Comparison of ENCODE assay signal across 30 cellular contexts in the genomic region with DNA sequence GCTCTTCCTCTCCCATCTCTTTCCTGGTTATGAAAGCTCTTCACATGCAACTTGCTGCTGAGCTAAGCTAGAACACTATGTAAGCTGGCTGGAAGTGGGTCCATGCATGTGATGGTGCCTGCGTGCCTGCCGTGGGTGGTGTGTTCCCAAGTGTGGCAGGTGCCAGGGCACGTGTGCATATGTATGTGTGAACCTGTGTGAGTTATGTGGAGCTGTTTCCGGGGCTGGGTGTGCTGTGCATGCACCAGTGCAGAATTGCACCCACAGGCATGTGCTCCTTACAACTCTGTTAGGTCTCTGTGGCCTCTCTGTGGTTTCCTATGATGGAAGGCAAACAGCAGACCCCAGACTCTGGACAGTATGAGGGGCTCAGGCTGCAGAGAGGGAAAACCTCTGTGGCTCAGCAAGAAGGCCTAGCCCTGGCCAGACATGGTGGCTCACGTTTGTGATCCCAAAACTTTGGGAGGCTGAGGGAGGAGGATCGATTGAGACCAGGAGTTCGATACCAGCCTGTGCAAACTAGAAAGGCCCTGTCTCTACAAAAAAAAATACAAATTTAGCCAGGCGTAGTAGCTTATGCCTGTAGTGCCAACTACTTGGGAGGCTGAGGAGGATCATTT. TPM values are rescaled to one million over a fixed set of nuclear protein-coding genes. Genes with fewer than 3 reads are reported as not detected.
DNase-seq lines count a peak whose midpoint lies in the region; ATAC-seq and TF ChIP-seq lines count a peak whose summit lies in the region.
"Had no signal": no experiment of that assay in that cellular context is flagged by ENCODE, and none has a peak within 500 bp of the region (broad histone marks: within the 10 kb centered on the region; RNA-seq: fewer than 3 reads in every experiment).

No MANE protein-coding gene starts in this region.

- H3K4me1 ChIP-seq in OCI-LY3 (ENCODE audit: low read length) = peaks cover 61% of the 10 kb centered on the region

- no peaks in the 10 kb centered on the region for H3K4me1 Mint-ChIP-seq in activated T-cell treated with anti-CD3 and anti-CD28 coated beads, Interleukin-2, amount 50 U/mL, for 24 hours (ENCODE audit: low read depth)
- H3K4me1 Mint-ChIP-seq in activated T-cell treated with anti-CD3 and anti-CD28 coated beads, Interleukin-2, amount 50 U/mL, for 72 hours (ENCODE audit: low read depth) = no peaks in the 10 kb centered on the region
- peaks cover 16% of the 10 kb centered on the region for H3K4me1 Mint-ChIP-seq in neural crest cell
- H3K4me1 Mint-ChIP-seq: CD4-positive, CD25-positive, alpha-beta regulatory T cell had no signal

- H3K4me2 ChIP-seq in OCI-LY3 (ENCODE audit: low read length) = peak overlapping the region; percentile 89; the same call in 1 of the 2 replicates

- TF ChIP-seq CTCF in OCI-LY3 (IDR thresholded peaks at IDR 0.05; ENCODE audit: low read depth, low read length) (no peak), neural crest cell (conservative IDR thresholded peaks at IDR 0.05) (no peak)

- no peak overlapping the region for H3K27ac ChIP-seq in OCI-LY3 (ENCODE audit: low read length)
- H3K27ac ChIP-seq: breast epithelium, epithelial cell of prostate, upper lobe of right lung had no signal

- H3K36me3 ChIP-seq in OCI-LY3 (replicated peaks; ENCODE audit: low read depth, low read length) = peaks cover 2% of the 10 kb centered on the region
- H3K36me3 ChIP-seq: breast epithelium, MG63, upper lobe of right lung had no signal

- no peaks in the 10 kb centered on the region for H4K20me1 ChIP-seq in OCI-LY3 (ENCODE audit: insufficient read depth, low read length)

- H3K27ac Mint-ChIP-seq in activated T-cell treated with anti-CD3 and anti-CD28 coated beads, Interleukin-2, amount 50 U/mL, for 24 hours = no peak overlapping the region
- H3K27ac Mint-ChIP-seq in activated T-cell treated with anti-CD3 and anti-CD28 coated beads, Interleukin-2, amount 50 U/mL, for 72 hours = no peak overlapping the region
- H3K27ac Mint-ChIP-seq in neural crest cell (ENCODE audit: unreplicated experiment) = peak overlapping the region; percentile 45
- H3K27ac Mint-ChIP-seq: activated CD4-positive, alpha-beta memory T cell treated with anti-CD3 and anti-CD28 coated beads for 36 hours; activated naive CD8-positive, alpha-beta T cell; CD4-positive, CD25-positive, alpha-beta regulatory T cell; stimulated activated naive B cell treated with anti-CD40 and anti-IgM and Interleukin-4, amounts not matched to agents 10 μg/mL and 1 μg/mL and 100 μg/mL, for 72 hours had no signal

- no peak overlapping the region for H2AFZ ChIP-seq in OCI-LY3 (ENCODE audit: low read depth, low read length)
- H2AFZ ChIP-seq: PC-9 had no signal

- no peak overlapping the region for H3K4me3 ChIP-seq in OCI-LY3 (ENCODE audit: low read length)
- H3K4me3 ChIP-seq: breast epithelium, MG63, PC-9, upper lobe of right lung had no signal

- no peak overlapping the region for H3K9ac ChIP-seq in OCI-LY3 (ENCODE audit: low read length)

- H3K4me3 Mint-ChIP-seq in activated T-cell treated with anti-CD3 and anti-CD28 coated beads, Interleukin-2, amount 50 U/mL, for 24 hours = no peak overlapping the region
- no peak overlapping the region for H3K4me3 Mint-ChIP-seq in activated T-cell treated with anti-CD3 and anti-CD28 coated beads, Interleukin-2, amount 50 U/mL, for 72 hours
- no peak overlapping the region for H3K4me3 Mint-ChIP-seq in neural crest cell
- H3K4me3 Mint-ChIP-seq: activated CD4-positive, alpha-beta memory T cell treated with anti-CD3 and anti-CD28 coated beads for 36 hours; activated naive CD8-positive, alpha-beta T cell; CD4-positive, CD25-positive, alpha-beta regulatory T cell; stimulated activated naive B cell treated with anti-CD40 and anti-IgM and Interleukin-4, amounts not matched to agents 10 μg/mL and 1 μg/mL and 100 μg/mL, for 72 hours had no signal

- no peak for ATAC-seq in activated T-cell treated with anti-CD3 and anti-CD28 coated beads, Interleukin-2, amount 50 U/mL, for 72 hours (replicated peaks in 1 of 2)
- ATAC-seq: left colon; stimulated activated naive B cell treated with anti-CD40 and anti-IgM and Interleukin-4, amounts not matched to agents 10 μg/mL and 1 μg/mL and 100 μg/mL, for 72 hours; upper lobe of right lung had no signal

- peaks cover 21% of the 10 kb centered on the region for H3K27me3 Mint-ChIP-seq in activated T-cell treated with anti-CD3 and anti-CD28 coated beads, Interleukin-2, amount 50 U/mL, for 24 hours
- H3K27me3 Mint-ChIP-seq in activated T-cell treated with anti-CD3 and anti-CD28 coated beads, Interleukin-2, amount 50 U/mL, for 72 hours (ENCODE audit: low read depth) = peaks cover 21% of the 10 kb centered on the region
- H3K27me3 Mint-ChIP-seq in neural crest cell (ENCODE audit: low read depth) = peaks cover 4% of the 10 kb centered on the region

- no peaks in the 10 kb centered on the region for H3K9me3 ChIP-seq in OCI-LY3 (ENCODE audit: insufficient read depth, low read length)
- H3K9me3 ChIP-seq: breast epithelium, MG63, upper lobe of right lung had no signal

- H3K79me2 ChIP-seq in OCI-LY3 (ENCODE audit: low read length) = peaks cover 43% of the 10 kb centered on the region

- DNase-seq in activated T-cell treated with anti-CD3 and anti-CD28 coated beads, Interleukin-2, amount 50 U/mL, for 24 hours = peak; percentile 20
- DNase-seq in activated T-cell treated with anti-CD3 and anti-CD28 coated beads, Interleukin-2, amount 50 U/mL, for 72 hours = no peak
- DNase-seq in neural crest cell (ENCODE audit: low read depth, low spot score) (no peak), ureter (ENCODE audit: low spot score) (peak; percentile 29), SHP77 treated with DMSO at 0.1 percent for 48 hours (lab: John Stamatoyannopoulos, UW) (no peak), epidermal melanocyte (ENCODE audit: insufficient read length, low spot score) (no peak), NCI-H1436 (lab: John Stamatoyannopoulos, UW) (no peak)
- DNase-seq: activated CD4-positive, alpha-beta T cell treated with anti-CD3 and anti-CD28 coated beads for 1 hour; CD4-positive, CD25-positive, alpha-beta regulatory T cell; effector CD4-positive, alpha-beta T cell; hypothalamus; KBM-7; left colon; mesenchymal stem cell; MG63; NCI-H2029; NCI-H2227 treated with DMSO at 0.1 percent for 48 hours; NCI-H526 treated with DMSO at 0.1 percent for 48 hours; NK-92 treated with Interleukin-12 subunit alpha and Interleukin-12 subunit beta, amount 100 ng/mL, for 24 hours; occipital lobe; PC-9; stimulated activated naive B cell treated with anti-CD40 and anti-IgM and Interleukin-4, amounts not matched to agents 10 μg/mL and 1 μg/mL and 100 μg/mL, for 72 hours; T-helper 2 cell; upper lobe of right lung had no signal

- H3K36me3 Mint-ChIP-seq in activated T-cell treated with anti-CD3 and anti-CD28 coated beads, Interleukin-2, amount 50 U/mL, for 24 hours (ENCODE audit: low read depth) = no peaks in the 10 kb centered on the region
- H3K36me3 Mint-ChIP-seq in activated T-cell treated with anti-CD3 and anti-CD28 coated beads, Interleukin-2, amount 50 U/mL, for 72 hours (ENCODE audit: insufficient read depth in 2 of 2) = no peaks in the 10 kb centered on the region
- no peaks in the 10 kb centered on the region for H3K36me3 Mint-ChIP-seq in neural crest cell (ENCODE audit: low read depth)
- H3K36me3 Mint-ChIP-seq: activated CD4-positive, alpha-beta memory T cell treated with anti-CD3 and anti-CD28 coated beads for 36 hours; activated naive CD8-positive, alpha-beta T cell; CD4-positive, CD25-positive, alpha-beta regulatory T cell; stimulated activated naive B cell treated with anti-CD40 and anti-IgM and Interleukin-4, amounts not matched to agents 10 μg/mL and 1 μg/mL and 100 μg/mL, for 72 hours had no signal

- no peaks in the 10 kb centered on the region for H3K27me3 ChIP-seq in OCI-LY3 (ENCODE audit: low read depth, low read length)
- H3K27me3 ChIP-seq: MG63 had no signal

- no peaks in the 10 kb centered on the region for H3K9me3 Mint-ChIP-seq in activated T-cell treated with anti-CD3 and anti-CD28 coated beads, Interleukin-2, amount 50 U/mL, for 24 hours
- no peaks in the 10 kb centered on the region for H3K9me3 Mint-ChIP-seq in activated T-cell treated with anti-CD3 and anti-CD28 coated beads, Interleukin-2, amount 50 U/mL, for 72 hours
- no peaks in the 10 kb centered on the region for H3K9me3 Mint-ChIP-seq in neural crest cell
- H3K9me3 Mint-ChIP-seq: activated CD4-positive, alpha-beta memory T cell treated with anti-CD3 and anti-CD28 coated beads for 36 hours; stimulated activated naive B cell treated with anti-CD40 and anti-IgM and Interleukin-4, amounts not matched to agents 10 μg/mL and 1 μg/mL and 100 μg/mL, for 72 hours had no signal

RNA-seq across cellular contexts. Expression of a gene that starts 4.1 kb away (rescaled TPM):
- not detected for total RNA-seq in activated T-cell treated with anti-CD3 and anti-CD28 coated beads, Interleukin-2, amount 50 U/mL, for 72 hours
- total RNA-seq in neural crest cell = not detected in 2 replicates
- total RNA-seq in ureter = 2.2 TPM
- total RNA-seq: activated CD4-positive, alpha-beta memory T cell treated with anti-CD3 and anti-CD28 coated beads for 36 hours; CD4-positive, CD25-positive, alpha-beta regulatory T cell; occipital lobe had no signal

RNA-seq across cellular contexts. Expression of a gene that starts 40.0 kb away (rescaled TPM):
- total RNA-seq in activated T-cell treated with anti-CD3 and anti-CD28 coated beads, Interleukin-2, amount 50 U/mL, for 72 hours = under 1 TPM; 0.05 to 0.07 TPM
- total RNA-seq in neural crest cell = 51.3 and 55.7 TPM in 2 replicates
- 71.5 TPM for total RNA-seq in ureter

RNA-seq across cellular contexts. Expression of a gene that starts 50.0 kb away (rescaled TPM):
- total RNA-seq in activated T-cell treated with anti-CD3 and anti-CD28 coated beads, Interleukin-2, amount 50 U/mL, for 72 hours = not detected
- total RNA-seq in neural crest cell = 0.14 and 0.27 TPM in 2 replicates
- total RNA-seq in ureter = 20.2 TPM
- total RNA-seq: activated CD4-positive, alpha-beta memory T cell treated with anti-CD3 and anti-CD28 coated beads for 36 hours; CD4-positive, CD25-positive, alpha-beta regulatory T cell; H4; occipital lobe had no signal

Comparison
In these comparisons a context has a peak if more than half of its experiments do, and no peak if none do; other contexts are left out.
1. DNase-seq: peak in activated T-cell treated with anti-CD3 and anti-CD28 coated beads, Interleukin-2, amount 50 U/mL, for 24 hours (single experiment) and ureter (single experiment); none in activated T-cell treated with anti-CD3 and anti-CD28 coated beads, Interleukin-2, amount 50 U/mL, for 72 hours (0 of 2), neural crest cell (single experiment), SHP77 treated with DMSO at 0.1 percent for 48 hours (single experiment), epidermal melanocyte (single experiment) and NCI-H1436 (single experiment).
2. RNA of a gene that starts 40.0 kb away (total RNA-seq): 71.5 TPM in ureter (single experiment) and 51.3 to 55.7 TPM in neural crest cell; 0.05 to 0.07 TPM in activated T-cell treated with anti-CD3 and anti-CD28 coated beads, Interleukin-2, amount 50 U/mL, for 72 hours; every median in the first group is over 10 times any median in the second.
3. RNA of a gene that starts 50.0 kb away (total RNA-seq): 20.2 TPM in ureter (single experiment); 0.14 to 0.27 TPM in neural crest cell and not detected in activated T-cell treated with anti-CD3 and anti-CD28 coated beads, Interleukin-2, amount 50 U/mL, for 72 hours; every median in the first group is over 10 times any median in the second.